ENCODE assay signal across 1 cellular context in genomic region chr4:151917145-151917775, GRCh38.
TF ChIP-seq lines count a peak whose summit lies in the region.

No MANE protein-coding gene starts in this region.

TF ChIP-seq in GM12878, 131 proteins besides CTCF, POLR2A, EP300 and RAD21 (continued from another document):
- no peak for TF ChIP-seq JUNB (IDR thresholded peaks at IDR 0.05)
